35 cellular contexts compared by ENCODE assay signal in the genomic region with DNA sequence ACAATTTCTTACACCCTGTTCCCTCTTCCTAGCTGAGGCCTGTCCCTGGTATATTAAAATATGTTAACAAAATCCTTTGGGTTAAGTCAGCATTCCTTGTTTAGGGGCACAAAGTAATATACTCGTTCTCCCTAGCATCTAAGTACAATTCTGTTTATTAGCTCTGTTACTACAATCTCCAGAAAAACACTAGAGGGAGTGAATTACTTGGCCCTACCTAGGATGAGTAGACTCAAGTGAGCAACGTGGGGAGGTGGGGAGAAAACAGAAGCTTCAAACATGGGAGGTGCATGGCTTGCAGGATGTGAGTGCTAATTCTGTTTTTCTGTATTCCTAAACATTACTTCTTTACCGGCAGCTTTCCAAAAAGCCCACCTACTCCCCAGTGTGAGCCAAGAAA.
"Had no signal": no experiment of that assay in that cellular context is flagged by ENCODE, and none has a peak within 500 bp of the region (broad histone marks: within the 10 kb centered on the region; RNA-seq: fewer than 3 reads in every experiment).

No MANE protein-coding gene starts in this region.

- H3K27ac Mint-ChIP-seq: activated B cell treated with CpG ODN at 0.5 μM for 24 hours; activated CD4-positive, alpha-beta memory T cell treated with anti-CD3 and anti-CD28 coated beads for 36 hours; activated naive CD4-positive, alpha-beta T cell treated with anti-CD3 and anti-CD28 coated beads, Interleukin-2, amount 10 ng/mL, durations not matched to agents 7 days and 5 days; activated naive CD8-positive, alpha-beta T cell; T-helper 1 cell treated with Interleukin-12 subunit alpha and Interleukin-12 subunit beta and Interleukin-4 antibody, amounts not matched to agents 30 μg/mL and 1 μg/mL, for 36 hours; T-helper 2 cell treated with Interferon-gamma antibody and Interleukin-4, amounts not matched to agents 5 μg/mL and 100 μg/mL, for 36 hours had no signal

- H3K4me3 ChIP-seq: cardiac muscle cell, colonic mucosa, SJCRH30 had no signal

- H3K9me3 Mint-ChIP-seq: T-helper 1 cell treated with Interleukin-12 subunit alpha and Interleukin-12 subunit beta and Interleukin-4 antibody, amounts not matched to agents 30 μg/mL and 1 μg/mL, for 36 hours had no signal

- H3K9ac ChIP-seq: SK-N-SH had no signal

- H3K4me1 ChIP-seq: colonic mucosa, SJCRH30 had no signal

- ATAC-seq: activated T-cell treated with anti-CD3 and anti-CD28 coated beads, Interleukin-2, amount 50 U/mL, for 4 hours; Panc1 had no signal

- H3K36me3 ChIP-seq: brain microvascular endothelial cell, cardiac muscle cell, colonic mucosa, SJCRH30 had no signal

- H3K27ac ChIP-seq: brain microvascular endothelial cell, cardiac muscle cell, colonic mucosa, SJCRH30 had no signal

- H3K4me2 ChIP-seq: SK-N-SH had no signal

- H3K27me3 Mint-ChIP-seq: activated B cell treated with CpG ODN at 0.5 μM for 24 hours; activated CD4-positive, alpha-beta memory T cell treated with anti-CD3 and anti-CD28 coated beads for 36 hours; activated naive CD4-positive, alpha-beta T cell treated with anti-CD3 and anti-CD28 coated beads, Interleukin-2, amount 10 ng/mL, durations not matched to agents 7 days and 5 days; activated naive CD8-positive, alpha-beta T cell; central memory CD8-positive, alpha-beta T cell had no signal

- H3K36me3 Mint-ChIP-seq: activated CD4-positive, alpha-beta memory T cell treated with anti-CD3 and anti-CD28 coated beads for 36 hours; activated naive CD4-positive, alpha-beta T cell treated with anti-CD3 and anti-CD28 coated beads, Interleukin-2, amount 10 ng/mL, durations not matched to agents 7 days and 5 days had no signal

- H3K4me1 Mint-ChIP-seq: activated B cell treated with CpG ODN at 0.5 μM for 24 hours; activated naive CD4-positive, alpha-beta T cell treated with anti-CD3 and anti-CD28 coated beads, Interleukin-2, amount 10 ng/mL, durations not matched to agents 7 days and 5 days; central memory CD8-positive, alpha-beta T cell had no signal

- H3K27me3 ChIP-seq: brain microvascular endothelial cell, cardiac muscle cell, colonic mucosa, SJCRH30 had no signal

- H3K9me2 ChIP-seq: SK-N-SH had no signal

- H3K4me3 Mint-ChIP-seq: activated B cell treated with CpG ODN at 0.5 μM for 24 hours; activated CD4-positive, alpha-beta memory T cell treated with anti-CD3 and anti-CD28 coated beads for 36 hours; activated naive CD4-positive, alpha-beta T cell treated with anti-CD3 and anti-CD28 coated beads, Interleukin-2, amount 10 ng/mL, durations not matched to agents 7 days and 5 days; activated naive CD8-positive, alpha-beta T cell; activated T-cell treated with anti-CD3 and anti-CD28 coated beads, Interleukin-2, amount 50 U/mL, for 4 hours; central memory CD8-positive, alpha-beta T cell; T-helper 1 cell treated with Interleukin-12 subunit alpha and Interleukin-12 subunit beta and Interleukin-4 antibody, amounts not matched to agents 30 μg/mL and 1 μg/mL, for 36 hours; T-helper 2 cell treated with Interferon-gamma antibody and Interleukin-4, amounts not matched to agents 5 μg/mL and 100 μg/mL, for 36 hours had no signal

- H3K9me3 ChIP-seq: colonic mucosa, SJCRH30, SK-N-SH had no signal

- DNase-seq: activated B cell treated with CpG ODN at 0.5 μM for 24 hours; activated CD4-positive, alpha-beta memory T cell treated with anti-CD3 and anti-CD28 coated beads for 36 hours; activated CD4-positive, alpha-beta T cell treated with anti-CD3 and anti-CD28 coated beads for 4 hours; activated CD4-positive, alpha-beta T cell treated with anti-CD3 and anti-CD28 coated beads, Interleukin-2, amount 50 U/mL, for 1 hour; activated CD4-positive, CD25-positive, alpha-beta regulatory T cell treated with anti-CD3 and anti-CD28 coated beads, Interleukin-2, amount 50 U/mL, for 72 hours; activated CD8-positive, alpha-beta memory T cell treated with anti-CD3 and anti-CD28 coated beads, Interleukin-2, amount 50 U/mL, for 4 hours; activated effector memory CD4-positive, alpha-beta T cell treated with Interleukin-2 at 50 U/mL for 16 hours; activated naive CD4-positive, alpha-beta T cell treated with anti-CD3 and anti-CD28 coated beads, Interleukin-2, amount 10 ng/mL, durations not matched to agents 7 days and 5 days; activated T-cell treated with anti-CD3 and anti-CD28 coated beads for 4 hours; activated T-cell treated with anti-CD3 and anti-CD28 coated beads, Interleukin-2, amount 50 U/mL, for 4 hours; amniotic stem cell; aorta; brain microvascular endothelial cell; colonic mucosa; Karpas-422; KBM-7; MM.1S; NCI-H1092 treated with DMSO at 0.1 percent for 48 hours; NCI-H146; NCI-H187; NCI-H2029 treated with DMSO at 0.1 percent for 48 hours; NCI-H2107; NCI-H510A; NCI-H526; NCI-H748 treated with DMSO at 0.1 percent for 48 hours; OCI-M1; SHP77; SJCRH30; SK-N-SH had no signal
